ENCODE assay signal across 20 cellular contexts in genomic region chr12:115966376-115966775, GRCh38.
"Had no signal": no experiment of that assay in that cellular context is flagged by ENCODE, and none has a peak within 500 bp of the region (broad histone marks: within the 10 kb centered on the region; RNA-seq: fewer than 3 reads in every experiment).

No MANE protein-coding gene starts in this region.

- H3K9me3 ChIP-seq: body of pancreas, esophagus squamous epithelium, left ventricle myocardium inferior, ovary, psoas muscle, transverse colon, uterus had no signal

- H3K27ac ChIP-seq: body of pancreas, esophagus squamous epithelium, left ventricle myocardium inferior, ovary, psoas muscle, transverse colon, uterus had no signal

- H3K4me3 Mint-ChIP-seq: activated T-helper 17 cell treated with anti-CD3 and anti-CD28 coated beads, Interleukin-2, amount 50 U/mL, for 72 hours; effector memory CD8-positive, alpha-beta T cell; immature natural killer cell had no signal

- DNase-seq: activated CD4-positive, alpha-beta T cell treated with anti-CD3 and anti-CD28 coated beads, Interleukin-2, amount 50 U/mL, for 48 hours; activated CD4-positive, CD25-positive, alpha-beta regulatory T cell; activated CD8-positive, alpha-beta memory T cell treated with anti-CD3 and anti-CD28 coated beads, Interleukin-2, amount 50 U/mL, for 4 hours; activated naive CD4-positive, alpha-beta T cell treated with anti-CD3 and anti-CD28 coated beads, Interleukin-2, amount 50 U/mL, for 16 hours; amniotic stem cell; body of pancreas; effector memory CD8-positive, alpha-beta T cell; esophagus squamous epithelium; immature natural killer cell; kidney glomerular epithelial cell; left ventricle myocardium inferior; ovary; psoas muscle; right cardiac atrium; stimulated activated CD4-positive, alpha-beta T cell treated with anti-CD3 and anti-CD28 coated beads, Interleukin-2, amount 100 ng/mL, for 24 hours; stimulated activated naive CD8-positive, alpha-beta T cell treated with anti-CD3 and anti-CD28 coated beads, Interleukin-15, Interleukin-2, amounts not matched to agents 100 U/mL and 50 U/mL, for 24 hours; substantia nigra; transverse colon; uterus had no signal

- H3K4me1 Mint-ChIP-seq: activated T-helper 17 cell treated with anti-CD3 and anti-CD28 coated beads, Interleukin-2, amount 50 U/mL, for 72 hours had no signal

- H3K36me3 ChIP-seq: ovary, uterus had no signal

- H3K4me1 ChIP-seq: body of pancreas, esophagus squamous epithelium, psoas muscle, transverse colon, uterus had no signal

- H3K4me3 ChIP-seq: body of pancreas, esophagus squamous epithelium, left ventricle myocardium inferior, ovary, psoas muscle, transverse colon, uterus had no signal

- H3K27ac Mint-ChIP-seq: activated T-helper 17 cell treated with anti-CD3 and anti-CD28 coated beads, Interleukin-2, amount 50 U/mL, for 72 hours had no signal

- H3K27me3 ChIP-seq: body of pancreas, esophagus squamous epithelium, ovary, transverse colon, uterus had no signal

- H3K9me3 Mint-ChIP-seq: activated T-helper 17 cell treated with anti-CD3 and anti-CD28 coated beads, Interleukin-2, amount 50 U/mL, for 72 hours; effector memory CD8-positive, alpha-beta T cell; immature natural killer cell had no signal

- ATAC-seq: activated T-helper 17 cell treated with anti-CD3 and anti-CD28 coated beads, Interleukin-2, amount 50 U/mL, for 72 hours; body of pancreas; effector memory CD8-positive, alpha-beta T cell; right cardiac atrium; stimulated activated naive CD8-positive, alpha-beta T cell treated with anti-CD3 and anti-CD28 coated beads, Interleukin-15, Interleukin-2, amounts not matched to agents 100 U/mL and 50 U/mL, for 24 hours had no signal

- H3K27me3 Mint-ChIP-seq: activated T-helper 17 cell treated with anti-CD3 and anti-CD28 coated beads, Interleukin-2, amount 50 U/mL, for 72 hours; effector memory CD8-positive, alpha-beta T cell had no signal
